Comparison of ENCODE assay signal across 10 cellular contexts in genomic region chr19:54451331-54451871, GRCh38. TPM values are rescaled to one million over a fixed set of nuclear protein-coding genes. Genes with fewer than 3 reads are reported as not detected.
DNase-seq lines count a peak whose midpoint lies in the region; ATAC-seq and TF ChIP-seq lines count a peak whose summit lies in the region.
"Had no signal": no experiment of that assay in that cellular context is flagged by ENCODE, and none has a peak within 500 bp of the region (broad histone marks: within the 10 kb centered on the region; RNA-seq: fewer than 3 reads in every experiment).

No MANE protein-coding gene starts in this region.

- no peaks in the 10 kb centered on the region for H3K9me3 Mint-ChIP-seq in T-helper 2 cell treated with Interferon-gamma antibody and Interleukin-4, amounts not matched to agents 5 μg/mL and 100 μg/mL, for 36 hours

- H3K9ac ChIP-seq in skeletal muscle tissue (ENCODE audit: low read depth in 1 of 3, low read length in 3 of 3) = peak overlapping the region in 2 of 3 donors; percentile 2 to 57

- H3K27me3 ChIP-seq in Panc1 (ENCODE audit: control insufficient read depth, insufficient read depth, low read length) (no peaks in the 10 kb centered on the region), skeletal muscle tissue (ENCODE audit: control insufficient read depth in 3 of 3, insufficient read depth in 3 of 3, low read length in 3 of 3) (no peaks in the 10 kb centered on the region), sigmoid colon (no peaks in the 10 kb centered on the region)

- CTCF ChIA-PET in Panc1 (lab: Charles Lee) = interaction anchor here (0.5 kb wide), 1 partner anchor 13 kb away, joined by 3 read pairs; no protein-coding TSS in a partner anchor

- peaks cover 20% of the 10 kb centered on the region for H3K4me1 ChIP-seq in Panc1 (ENCODE audit: control insufficient read depth, insufficient read depth, low read length)
- peaks cover 32 to 50% (median 33%) of the 10 kb centered on the region in 3 donors for H3K4me1 ChIP-seq in skeletal muscle tissue (ENCODE audit: control insufficient read depth in 3 of 3, insufficient read depth in 3 of 3, low read length in 3 of 3)
- H3K4me1 ChIP-seq in sigmoid colon = peaks cover 0 to 51% (median 40%) of the 10 kb centered on the region in 4 donors

- ATAC-seq in Panc1 = no peak
- no peak for ATAC-seq in HG03039 (IDR thresholded peaks at IDR 0.05; ENCODE audit: unreplicated experiment)

- no peak for TF ChIP-seq CTCF in Panc1 (IDR thresholded peaks at IDR 0.05)
- no peak for TF ChIP-seq CTCF in epithelial cell of proximal tubule (conservative IDR thresholded peaks at IDR 0.05; ENCODE audit: low read depth, low read length)
- TF ChIP-seq CTCF in sigmoid colon (IDR thresholded peaks at IDR 0.05) = no peak

- H3K9me3 ChIP-seq in Panc1 (ENCODE audit: control insufficient read depth, insufficient read depth, low read depth, low read length) (no peaks in the 10 kb centered on the region), skeletal muscle tissue (ENCODE audit: control insufficient read depth in 3 of 3, low read length in 3 of 3) (no peaks in the 10 kb centered on the region), sigmoid colon (no peaks in the 10 kb centered on the region)

- POLR2A ChIA-PET in Panc1 (lab: Charles Lee) = interaction anchor here (2.1 kb wide), 1 partner anchor 11 kb away, joined by 11 read pairs; no protein-coding TSS in a partner anchor

- H3K4me1 Mint-ChIP-seq in T-helper 2 cell treated with Interferon-gamma antibody and Interleukin-4, amounts not matched to agents 5 μg/mL and 100 μg/mL, for 36 hours (ENCODE audit: low read depth) = peaks cover 19% of the 10 kb centered on the region

- BruUV-seq in Panc1 (replicated peaks; lab: Mats Ljungman, UMichigan) = no TSS peak

- peaks cover 2% of the 10 kb centered on the region for H3K27me3 Mint-ChIP-seq in T-helper 2 cell treated with Interferon-gamma antibody and Interleukin-4, amounts not matched to agents 5 μg/mL and 100 μg/mL, for 36 hours (ENCODE audit: low read depth)

- H3K4me3 Mint-ChIP-seq in T-helper 2 cell treated with Interferon-gamma antibody and Interleukin-4, amounts not matched to agents 5 μg/mL and 100 μg/mL, for 36 hours = peak overlapping the region; percentile 100

- DNase-seq in T-helper 2 cell treated with Interferon-gamma antibody and Interleukin-4, amounts not matched to agents 5 μg/mL and 100 μg/mL, for 36 hours (ENCODE audit: low spot score) = no peak
- no peak for DNase-seq in T-helper 2 cell
- DNase-seq in Panc1 (ENCODE audit: low read depth, low spot score) = no peak
- DNase-seq in epithelial cell of proximal tubule (ENCODE audit: low read depth) = no peak
- no peak for DNase-seq in HUDEP-2 (lab: John Stamatoyannopoulos, UW; ENCODE audit: unreplicated experiment in 76 of 76)
- no peak for DNase-seq in sigmoid colon
- DNase-seq: NCI-H1417 treated with DMSO at 0.1 percent for 48 hours had no signal

- 68 to 71% methylated on average over 9 of the region's 9 CpGs for WGBS in sigmoid colon, 2 donors

- intact Hi-C loops in Panc1 (cut with micrococcal nuclease; ENCODE audit: unreplicated experiment) = no loop called here
- intact Hi-C loops in sigmoid colon (cut with DNase I) = loop anchor here (1.0 kb wide), 1 partner anchor 11 kb away; no protein-coding TSS in a partner anchor

- H3K4me3 ChIP-seq in Panc1 (ENCODE audit: low read depth in 2 of 2, low read length in 2 of 2) = peak overlapping the region; percentile 85 to 97; a peak in 3 of 4 replicates
- H3K4me3 ChIP-seq in epithelial cell of proximal tubule (ENCODE audit: low read depth, low read length) = peak overlapping the region; percentile 80
- no peak overlapping the region for H3K4me3 ChIP-seq in skeletal muscle tissue (ENCODE audit: low read length in 3 of 3)
- peak overlapping the region in 1 of 4 donors; percentile 2 for H3K4me3 ChIP-seq in sigmoid colon

- H3K27ac ChIP-seq in Panc1 (ENCODE audit: low read length) (peak overlapping the region; percentile 96), skeletal muscle tissue (ENCODE audit: low read depth, low read length) (no peak overlapping the region), sigmoid colon (peak overlapping the region in 1 of 4 donors; percentile 7)

- H3K36me3 ChIP-seq in Panc1 (ENCODE audit: control insufficient read depth, insufficient read depth, low read length) = peaks cover 32% of the 10 kb centered on the region
- H3K36me3 ChIP-seq in skeletal muscle tissue (ENCODE audit: control insufficient read depth in 3 of 3, insufficient read depth in 3 of 3, low read length in 3 of 3) = peaks cover 47 to 56% (median 54%) of the 10 kb centered on the region in 3 donors
- peaks cover 45 to 64% (median 51%) of the 10 kb centered on the region in 4 donors for H3K36me3 ChIP-seq in sigmoid colon

- H3K27ac Mint-ChIP-seq in T-helper 2 cell treated with Interferon-gamma antibody and Interleukin-4, amounts not matched to agents 5 μg/mL and 100 μg/mL, for 36 hours = peak overlapping the region; percentile 77

- no peak for TF ChIP-seq POLR2A in sigmoid colon (IDR thresholded peaks at IDR 0.05)

- H3K36me3 Mint-ChIP-seq in T-helper 2 cell treated with Interferon-gamma antibody and Interleukin-4, amounts not matched to agents 5 μg/mL and 100 μg/mL, for 36 hours (ENCODE audit: low read depth) = peaks cover 68% of the 10 kb centered on the region

- no peak for TF ChIP-seq EP300 in sigmoid colon (IDR thresholded peaks at IDR 0.05)

- in situ Hi-C loops in Panc1 (cut with HindIII; ENCODE audit: low pct_unique_long_range_greater_than_20kb, low sequenced_read_pairs) = no loop called here

RNA-seq across cellular contexts. Expression of gene LENG8, which starts 2.4 kb away (rescaled TPM):
- total RNA-seq in Panc1 (2021; ENCODE audit: unreplicated experiment) = 268 TPM
- 274 TPM for polyA plus RNA-seq in Panc1 (2012; ENCODE audit: insufficient read length)
- 32.5 and 39.1 TPM in 2 replicates for total RNA-seq in epithelial cell of proximal tubule
- total RNA-seq in skeletal muscle tissue = 15.1 TPM
- total RNA-seq in sigmoid colon = 100 to 1,000 TPM in 2 of 4 donors, 10 to 100 TPM in 2; 59.1 to 286 (median 107) TPM
- polyA plus RNA-seq in sigmoid colon = 100 to 1,000 TPM in 1 of 3 donors, 10 to 100 TPM in 2; 13.6 to 148 (median 18.0) TPM

RNA-seq across cellular contexts. Expression of gene LENG9, which starts 12.2 kb away (rescaled TPM):
- 5.1 TPM for total RNA-seq in Panc1 (2021; ENCODE audit: unreplicated experiment)
- 10.9 TPM for polyA plus RNA-seq in Panc1 (2012; ENCODE audit: insufficient read length)
- 2.7 and 4.1 TPM in 2 replicates for total RNA-seq in epithelial cell of proximal tubule
- total RNA-seq in skeletal muscle tissue = 4.2 TPM
- total RNA-seq in sigmoid colon = 1 to 10 TPM; 2.5 to 7.8 (median 3.6) TPM
- polyA plus RNA-seq in sigmoid colon = 10 to 100 TPM in 2 of 3 donors, 1 to 10 TPM in 1; 8.1 to 14.8 (median 13.2) TPM

RNA-seq across cellular contexts. Expression of gene CDC42EP5, which starts 21.7 kb away (rescaled TPM):
- 7.1 TPM for total RNA-seq in Panc1 (2021; ENCODE audit: unreplicated experiment)
- 15.4 TPM for polyA plus RNA-seq in Panc1 (2012; ENCODE audit: insufficient read length)
- 5.1 and 33.7 TPM in 2 replicates for total RNA-seq in epithelial cell of proximal tubule
- total RNA-seq in skeletal muscle tissue = 31.8 TPM
- total RNA-seq in sigmoid colon = 10 to 100 TPM; 12.1 to 16.6 (median 13.1) TPM
- polyA plus RNA-seq in sigmoid colon = 100 to 1,000 TPM; 171 to 529 (median 348) TPM

RNA-seq across cellular contexts. Expression of gene TTYH1, which starts 36.1 kb away (rescaled TPM):
- total RNA-seq in Panc1 (2021; ENCODE audit: unreplicated experiment) (0.62 TPM), epithelial cell of proximal tubule (3.6 TPM in 1 of 2 replicates, not detected in the other), skeletal muscle tissue (1.0 TPM), sigmoid colon (1 to 10 TPM; 2.5 to 5.4 (median 3.7) TPM)
- polyA plus RNA-seq in Panc1 (2012; ENCODE audit: insufficient read length) = 1.4 TPM
- 1 to 10 TPM in 2 of 3 donors, under 1 TPM in 1; 0.23 to 2.2 (median 1.8) TPM for polyA plus RNA-seq in sigmoid colon
- polyA plus RNA-seq: BJ had no signal

RNA-seq across cellular contexts. Expression of gene LAIR2, which starts 51.2 kb away (rescaled TPM):
- total RNA-seq in Panc1 (2021; ENCODE audit: unreplicated experiment) (not detected), epithelial cell of proximal tubule (not detected in 2 replicates), skeletal muscle tissue (not detected), sigmoid colon (not detected)
- not detected for polyA plus RNA-seq in Panc1 (2012; ENCODE audit: insufficient read length)
- 1 to 10 TPM in 1 of 3 donors, not detected in 2; 1.9 TPM for polyA plus RNA-seq in sigmoid colon
- polyA plus RNA-seq: BJ had no signal

Comparison
In these comparisons a context has a peak if more than half of its experiments do, and no peak if none do; other contexts are left out.
1. H3K4me3 ChIP-seq: peak in Panc1 (2 of 2) and epithelial cell of proximal tubule (single experiment); none in skeletal muscle tissue (0 of 3).